ENCODE assay signal across 13 cellular contexts in the genomic region with DNA sequence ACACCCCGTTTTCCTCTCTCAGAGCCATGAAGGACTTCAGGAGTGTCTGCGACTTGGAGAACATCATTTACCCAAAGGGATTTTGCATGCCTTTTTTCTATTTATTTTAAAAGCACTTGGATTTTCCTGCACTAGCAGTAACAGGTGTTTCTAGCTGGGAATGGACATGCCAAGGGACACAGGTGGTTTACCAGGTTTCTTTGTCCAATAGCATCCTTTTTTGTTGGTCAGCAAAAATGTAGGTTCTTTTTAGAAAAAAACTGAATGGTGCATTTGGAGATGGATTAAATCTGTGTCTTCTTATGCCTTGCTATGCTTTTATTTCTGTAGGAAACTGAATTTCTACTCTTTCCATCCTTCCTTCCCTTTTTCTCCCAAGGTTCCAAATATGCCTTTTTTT.
DNase-seq lines count a peak whose midpoint lies in the region; ATAC-seq and TF ChIP-seq lines count a peak whose summit lies in the region.
"Had no signal": no experiment of that assay in that cellular context is flagged by ENCODE, and none has a peak within 500 bp of the region (broad histone marks: within the 10 kb centered on the region; RNA-seq: fewer than 3 reads in every experiment).

No MANE protein-coding gene starts in this region.

- H3K9me3 ChIP-seq in HEK293 (ENCODE audit: control insufficient read depth, insufficient read depth, low read depth, low read length) = no peaks in the 10 kb centered on the region
- H3K9me3 ChIP-seq: HAP-1 had no signal

- POLR2A ChIA-PET in HEK293 (lab: Yijun Ruan, JAX) = no interaction called here

- H3K27ac ChIP-seq in HEK293 (ENCODE audit: extremely low read depth, low read depth, low read length) = no peak overlapping the region

- DNase-seq in G401 (ENCODE audit: low spot score) = peak; percentile 58
- peak; percentile 45 for DNase-seq in cerebellum (ENCODE audit: low spot score)
- DNase-seq in islet precursor cell = no peak
- no peak for DNase-seq in NCI-H226
- DNase-seq: Calu3; CD4-positive, alpha-beta memory T cell; COR-L47; DMS53; DMS79 treated with DMSO at 0.1 percent for 48 hours; GOT3 had no signal

- H3K36me3 ChIP-seq in HEK293 (ENCODE audit: control insufficient read depth in 2 of 2, insufficient read depth in 1 of 2, low read length in 2 of 2) = no peaks in the 10 kb centered on the region
- H3K36me3 ChIP-seq: HAP-1 had no signal

- peaks cover 10% of the 10 kb centered on the region for H3K4me1 Mint-ChIP-seq in activated T-helper 17 cell treated with anti-CD3 and anti-CD28 coated beads, Interleukin-2, amount 50 U/mL, for 72 hours

- CTCF ChIA-PET in HEK293 (lab: Yijun Ruan, JAX) = interaction anchor here (3.6 kb wide), 1 partner anchor 31 kb away, joined by 21 read pairs; no protein-coding TSS in a partner anchor

- peaks cover 17% of the 10 kb centered on the region for H3K27me3 Mint-ChIP-seq in activated T-helper 17 cell treated with anti-CD3 and anti-CD28 coated beads, Interleukin-2, amount 50 U/mL, for 72 hours

- no peak for TF ChIP-seq CTCF in HEK293 (tag by site-specific recombination; IDR thresholded peaks at IDR 0.05)

- no peak overlapping the region for H3K27ac Mint-ChIP-seq in activated T-helper 17 cell treated with anti-CD3 and anti-CD28 coated beads, Interleukin-2, amount 50 U/mL, for 72 hours

- H3K4me3 ChIP-seq in HEK293 (ENCODE audit: low read depth, low read length) = no peak overlapping the region
- H3K4me3 ChIP-seq: HAP-1 had no signal

- no peak overlapping the region for H3K4me3 Mint-ChIP-seq in activated T-helper 17 cell treated with anti-CD3 and anti-CD28 coated beads, Interleukin-2, amount 50 U/mL, for 72 hours
- H3K4me3 Mint-ChIP-seq: CD4-positive, alpha-beta memory T cell had no signal

- in situ Hi-C loops in G401 (cut with HindIII; ENCODE audit: low sequenced_read_pairs) = no loop called here

- H3K9me3 Mint-ChIP-seq in activated T-helper 17 cell treated with anti-CD3 and anti-CD28 coated beads, Interleukin-2, amount 50 U/mL, for 72 hours = no peaks in the 10 kb centered on the region
- H3K9me3 Mint-ChIP-seq: CD4-positive, alpha-beta memory T cell had no signal

- no peak for ATAC-seq in activated T-helper 17 cell treated with anti-CD3 and anti-CD28 coated beads, Interleukin-2, amount 50 U/mL, for 72 hours (replicated peaks)

- no peaks in the 10 kb centered on the region for H3K4me1 ChIP-seq in HEK293 (ENCODE audit: control insufficient read depth, insufficient read depth, low read length)
- H3K4me1 ChIP-seq: HAP-1 had no signal

- H3K36me3 Mint-ChIP-seq in activated T-helper 17 cell treated with anti-CD3 and anti-CD28 coated beads, Interleukin-2, amount 50 U/mL, for 72 hours (ENCODE audit: low read depth) = no peaks in the 10 kb centered on the region
- H3K36me3 Mint-ChIP-seq: CD4-positive, alpha-beta memory T cell had no signal

TF ChIP-seq in HEK293, 187 proteins besides CTCF, POLR2A, EP300 and RAD21:
- no peak for TF ChIP-seq PRDM6 (tag by site-specific recombination; IDR thresholded peaks at IDR 0.05)
- no peak for TF ChIP-seq BCL6B (tag by site-specific recombination; IDR thresholded peaks at IDR 0.05)
- peak; percentile 67 for TF ChIP-seq SCRT2 (tag by site-specific recombination; IDR thresholded peaks at IDR 0.05)
- no peak for TF ChIP-seq ZNF311 (tag by site-specific recombination; IDR thresholded peaks at IDR 0.05; ENCODE audit: borderline replicate concordance)

Comparison
In these comparisons a context has a peak if more than half of its experiments do, and no peak if none do; other contexts are left out.
1. DNase-seq: peak in G401 (single experiment) and cerebellum (single experiment); none in islet precursor cell (single experiment) and NCI-H226 (single experiment).